Comparison of ENCODE assay signal across 28 cellular contexts in genomic region chr1:117702654-117703053, GRCh38.
"Had no signal": no experiment of that assay in that cellular context is flagged by ENCODE, and none has a peak within 500 bp of the region (broad histone marks: within the 10 kb centered on the region; RNA-seq: fewer than 3 reads in every experiment).

No MANE protein-coding gene starts in this region.

- H3K27ac ChIP-seq: breast epithelium, esophagus squamous epithelium, gastroesophageal sphincter, sigmoid colon, testis, vagina, VCaP had no signal

- H3K9me3 ChIP-seq: esophagus squamous epithelium, gastroesophageal sphincter, sigmoid colon, testis, vagina had no signal

- H3K4me3 Mint-ChIP-seq: activated CD8-positive, alpha-beta T cell treated with anti-CD3 and anti-CD28 coated beads, Interleukin-2, amount 10 ng/mL, durations not matched to agents 7 days and 5 days; activated naive CD8-positive, alpha-beta T cell; activated T-cell treated with anti-CD3 and anti-CD28 coated beads, Interleukin-2, amount 50 U/mL, for 24 hours; central memory CD8-positive, alpha-beta T cell; natural killer cell treated with Interleukin-12 subunit alpha and Interleukin-12 subunit beta and Interleukin-15 and Interleukin-18, amount 100 ng/mL, for 72 hours; stimulated activated memory B cell treated with anti-CD40 and anti-IgM and Interleukin-4, amounts not matched to agents 10 μg/mL and 1 μg/mL and 100 μg/mL, for 72 hours had no signal

- H3K36me3 ChIP-seq: breast epithelium, esophagus squamous epithelium, gastroesophageal sphincter, sigmoid colon, vagina had no signal

- H3K27ac Mint-ChIP-seq: activated CD8-positive, alpha-beta T cell treated with anti-CD3 and anti-CD28 coated beads, Interleukin-2, amount 10 ng/mL, durations not matched to agents 7 days and 5 days; activated naive CD8-positive, alpha-beta T cell; activated T-cell treated with anti-CD3 and anti-CD28 coated beads, Interleukin-2, amount 50 U/mL, for 24 hours; activated T-helper 2 cell treated with anti-CD3 and anti-CD28 coated beads, Interferon-gamma antibody, Interleukin-2, Interleukin-4, amounts not matched to agents 10 μg/mL and 5 μg/mL and 100 μg/mL, durations not matched to agents 14 hours and 24 hours and 36 hours; natural killer cell treated with Interleukin-12 subunit alpha and Interleukin-12 subunit beta and Interleukin-15 and Interleukin-18, amount 100 ng/mL, for 72 hours; progenitor cell of endocrine pancreas; stimulated activated memory B cell treated with anti-CD40 and anti-IgM and Interleukin-4, amounts not matched to agents 10 μg/mL and 1 μg/mL and 100 μg/mL, for 72 hours had no signal

- H3K27me3 ChIP-seq: breast epithelium, esophagus squamous epithelium, gastroesophageal sphincter, sigmoid colon, testis, vagina had no signal

- H3K4me1 Mint-ChIP-seq: central memory CD8-positive, alpha-beta T cell; stimulated activated memory B cell treated with anti-CD40 and anti-IgM and Interleukin-4, amounts not matched to agents 10 μg/mL and 1 μg/mL and 100 μg/mL, for 72 hours had no signal

- H3K36me3 Mint-ChIP-seq: activated naive CD8-positive, alpha-beta T cell; natural killer cell treated with Interleukin-12 subunit alpha and Interleukin-12 subunit beta and Interleukin-15 and Interleukin-18, amount 100 ng/mL, for 72 hours had no signal

- H3K9me3 Mint-ChIP-seq: activated T-cell treated with anti-CD3 and anti-CD28 coated beads, Interleukin-2, amount 50 U/mL, for 24 hours; central memory CD8-positive, alpha-beta T cell; natural killer cell treated with Interleukin-12 subunit alpha and Interleukin-12 subunit beta and Interleukin-15 and Interleukin-18, amount 100 ng/mL, for 72 hours had no signal

- ATAC-seq: activated CD4-positive, CD25-positive, alpha-beta regulatory T cell treated with anti-CD3 and anti-CD28 coated beads, Interleukin-2, amount 50 U/mL, for 24 hours; activated CD8-positive, alpha-beta T cell treated with anti-CD3 and anti-CD28 coated beads, Interleukin-2, amount 10 ng/mL, durations not matched to agents 7 days and 5 days; gastroesophageal sphincter; left ventricle myocardium superior; natural killer cell treated with Interleukin-12 subunit alpha and Interleukin-12 subunit beta and Interleukin-15 and Interleukin-18, amount 100 ng/mL, for 72 hours; stimulated activated memory B cell treated with anti-CD40 and anti-IgM and Interleukin-4, amounts not matched to agents 10 μg/mL and 1 μg/mL and 100 μg/mL, for 72 hours had no signal

- H3K4me3 ChIP-seq: breast epithelium, esophagus squamous epithelium, gastroesophageal sphincter, sigmoid colon, smooth muscle cell, testis, vagina had no signal

- H3K4me1 ChIP-seq: breast epithelium, esophagus squamous epithelium, testis had no signal

- DNase-seq: activated CD4-positive, alpha-beta T cell treated with anti-CD3 and anti-CD28 coated beads, Interleukin-2, amount 50 U/mL, for 1 hour; activated CD8-positive, alpha-beta memory T cell treated with anti-CD3 and anti-CD28 coated beads, Interleukin-2, amount 50 U/mL, for 4 hours; activated CD8-positive, alpha-beta T cell treated with anti-CD3 and anti-CD28 coated beads, Interleukin-2, amount 10 ng/mL, durations not matched to agents 7 days and 5 days; activated naive CD4-positive, alpha-beta T cell; activated T-cell treated with anti-CD3 and anti-CD28 coated beads, Interleukin-2, amount 50 U/mL, for 24 hours; amniotic stem cell; esophagus squamous epithelium; head of caudate nucleus; hypothalamus; left ventricle myocardium superior; retina; sigmoid colon; stimulated activated CD4-positive, alpha-beta T cell treated with anti-CD3 and anti-CD28 coated beads, Interleukin-15, amount 100 ng/mL, for 24 hours; T1000; testis; trophoblast cell had no signal

- H3K4me2 ChIP-seq: smooth muscle cell had no signal
